In genomic region chr1:55362558-55362957, GRCh38 we compare ENCODE assay signal across 11 cellular contexts.
DNase-seq lines count a peak whose midpoint lies in the region; ATAC-seq and TF ChIP-seq lines count a peak whose summit lies in the region.
"Had no signal": no experiment of that assay in that cellular context is flagged by ENCODE, and none has a peak within 500 bp of the region (broad histone marks: within the 10 kb centered on the region; RNA-seq: fewer than 3 reads in every experiment).

No MANE protein-coding gene starts in this region.

- H3K27ac ChIP-seq in KMS-11 (peak overlapping the region; percentile 80), mesenchymal stem cell (ENCODE audit: low read length, poor library complexity, severe bottlenecking) (no peak overlapping the region)

- no peak overlapping the region for H2BK15ac ChIP-seq in mesenchymal stem cell (ENCODE audit: low read depth, poor library complexity, severe bottlenecking)

- no peak overlapping the region for H2BK5ac ChIP-seq in mesenchymal stem cell (ENCODE audit: low read depth, low read length, poor library complexity, severe bottlenecking)

- WGBS in mesenchymal stem cell, result 55% methylated on average over 3 of the region's 3 CpGs

- no peak overlapping the region for H3K18ac ChIP-seq in mesenchymal stem cell (ENCODE audit: low read depth in 1 of 2, low read length in 2 of 2)

- peaks cover 42% of the 10 kb centered on the region for H3K4me1 ChIP-seq in KMS-11 (ENCODE audit: low read depth, poor library complexity, severe bottlenecking)
- no peaks in the 10 kb centered on the region for H3K4me1 ChIP-seq in mesenchymal stem cell (ENCODE audit: control insufficient read depth, insufficient read depth, low read depth, low read length)

- H3K9ac ChIP-seq in KMS-11, result peak overlapping the region; percentile 23; the same call in 1 of the 2 replicates
- H3K9ac ChIP-seq in mesenchymal stem cell (ENCODE audit: low read length), result peak overlapping the region; percentile 58

- H3K9me3 ChIP-seq in mesenchymal stem cell (ENCODE audit: control insufficient read depth, low read length), result no peaks in the 10 kb centered on the region

- TF ChIP-seq CTCF in KMS-11 (conservative IDR thresholded peaks at IDR 0.05; ENCODE audit: low read depth, low read length) (no peak), choroid plexus epithelial cell (conservative IDR thresholded peaks at IDR 0.05; ENCODE audit: low read depth, low read length) (no peak)

- H2BK120ac ChIP-seq in mesenchymal stem cell (ENCODE audit: low read depth, low read length), result no peak overlapping the region

- H3K4me2 ChIP-seq in KMS-11, result peak overlapping the region; percentile 91
- no peak overlapping the region for H3K4me2 ChIP-seq in mesenchymal stem cell (ENCODE audit: low read length, poor library complexity, severe bottlenecking)

- no peak overlapping the region for H3K23ac ChIP-seq in mesenchymal stem cell (ENCODE audit: low read length in 2 of 2)

- no peaks in the 10 kb centered on the region for H4K20me1 ChIP-seq in KMS-11 (ENCODE audit: insufficient read depth)

- no peaks in the 10 kb centered on the region for H3K79me1 ChIP-seq in mesenchymal stem cell (replicated peaks; ENCODE audit: low read length, poor library complexity, severe bottlenecking)

- intact Hi-C loops in head of caudate nucleus (cut with DNase I), result no loop called here

- no peak overlapping the region for H3K4me3 ChIP-seq in KMS-11 (IDR thresholded peaks at IDR 0.05; ENCODE audit: insufficient read depth, low read depth, low read length)
- no peak overlapping the region for H3K4me3 ChIP-seq in choroid plexus epithelial cell (ENCODE audit: low read depth, low read length)
- no peak overlapping the region for H3K4me3 ChIP-seq in mesenchymal stem cell (ENCODE audit: insufficient read depth in 1 of 2, low read depth in 1 of 2, low read length in 2 of 2)

- H3K79me2 ChIP-seq in KMS-11 (ENCODE audit: insufficient read depth, low read depth), result no peaks in the 10 kb centered on the region

- no peak overlapping the region for H4K8ac ChIP-seq in mesenchymal stem cell (ENCODE audit: low read length)

- H2AFZ ChIP-seq in KMS-11 (ENCODE audit: low read depth) (peak overlapping the region; percentile 31), mesenchymal stem cell (ENCODE audit: low read depth, low read length) (no peak overlapping the region)

- ATAC-seq in HG02973 (IDR thresholded peaks at IDR 0.05; ENCODE audit: unreplicated experiment), result no peak

- no peak overlapping the region for H4K91ac ChIP-seq in mesenchymal stem cell (ENCODE audit: low read length)

- H3K27me3 ChIP-seq in KMS-11 (ENCODE audit: insufficient read depth, low read depth), result no peaks in the 10 kb centered on the region
- no peaks in the 10 kb centered on the region for H3K27me3 ChIP-seq in mesenchymal stem cell (ENCODE audit: control insufficient read depth in 1 of 2, insufficient read depth in 1 of 2, low read length in 2 of 2)

- peak overlapping the region in 1 of 2 experiments; percentile 13 for H3K4ac ChIP-seq in mesenchymal stem cell (ENCODE audit: low read depth in 1 of 2, low read length in 2 of 2)

- H3K36me3 ChIP-seq in KMS-11 (ENCODE audit: insufficient read depth) (no peaks in the 10 kb centered on the region), mesenchymal stem cell (ENCODE audit: control insufficient read depth in 1 of 2, insufficient read depth in 2 of 2, low read depth in 1 of 2, low read length in 2 of 2) (no peaks in the 10 kb centered on the region)

- no peak overlapping the region for H3K14ac ChIP-seq in mesenchymal stem cell (ENCODE audit: low read length in 2 of 2)

- no peak overlapping the region for H2AK5ac ChIP-seq in mesenchymal stem cell (ENCODE audit: low read length, severe bottlenecking)

- no peak overlapping the region for H2BK12ac ChIP-seq in mesenchymal stem cell (ENCODE audit: low read length in 2 of 2)

- DNase-seq in AG08395 (ENCODE audit: low spot score) (peak; percentile 73), choroid plexus epithelial cell (ENCODE audit: low read depth) (peak; percentile 73), mesenchymal stem cell (peak; percentile 69), head of caudate nucleus (no peak), NOMO-1 treated with dmso at 0.1 percent for 144 hours (lab: John Stamatoyannopoulos, UW; ENCODE audit: unreplicated experiment) (no peak), NCI-H2107 (lab: John Stamatoyannopoulos, UW) (no peak)
- DNase-seq: activated CD8-positive, alpha-beta T cell treated with anti-CD3 and anti-CD28 coated beads for 36 hours; Calu3; GOT3 had no signal

Comparison
In these comparisons a context has a peak if more than half of its experiments do, and no peak if none do; other contexts are left out.
1. DNase-seq: peak in AG08395 (single experiment), choroid plexus epithelial cell (single experiment) and mesenchymal stem cell (single experiment); none in head of caudate nucleus (0 of 42), NOMO-1 treated with dmso at 0.1 percent for 144 hours (single experiment) and NCI-H2107 (single experiment).